2 cellular contexts compared by ENCODE assay signal in genomic region chr10:45466784-45467183, GRCh38.
TF ChIP-seq lines count a peak whose summit lies in the region.

No MANE protein-coding gene starts in this region.

TF ChIP-seq in WTC11, 78 proteins besides CTCF, POLR2A, EP300 and RAD21 (continued from another document and continues in another):
- TF ChIP-seq HMGXB4 (CRISPR knock-in tag; IDR thresholded peaks at IDR 0.05): no peak
- no peak for TF ChIP-seq FOXP1 (CRISPR knock-in tag; IDR thresholded peaks at IDR 0.05; ENCODE audit: borderline replicate concordance)
- no peak for TF ChIP-seq GTF2I (CRISPR knock-in tag; conservative IDR thresholded peaks at IDR 0.05)
- TF ChIP-seq MLX (CRISPR knock-in tag; IDR thresholded peaks at IDR 0.05): no peak
- TF ChIP-seq RORB (CRISPR knock-in tag; IDR thresholded peaks at IDR 0.05): no peak
- TF ChIP-seq, protein P1, sequence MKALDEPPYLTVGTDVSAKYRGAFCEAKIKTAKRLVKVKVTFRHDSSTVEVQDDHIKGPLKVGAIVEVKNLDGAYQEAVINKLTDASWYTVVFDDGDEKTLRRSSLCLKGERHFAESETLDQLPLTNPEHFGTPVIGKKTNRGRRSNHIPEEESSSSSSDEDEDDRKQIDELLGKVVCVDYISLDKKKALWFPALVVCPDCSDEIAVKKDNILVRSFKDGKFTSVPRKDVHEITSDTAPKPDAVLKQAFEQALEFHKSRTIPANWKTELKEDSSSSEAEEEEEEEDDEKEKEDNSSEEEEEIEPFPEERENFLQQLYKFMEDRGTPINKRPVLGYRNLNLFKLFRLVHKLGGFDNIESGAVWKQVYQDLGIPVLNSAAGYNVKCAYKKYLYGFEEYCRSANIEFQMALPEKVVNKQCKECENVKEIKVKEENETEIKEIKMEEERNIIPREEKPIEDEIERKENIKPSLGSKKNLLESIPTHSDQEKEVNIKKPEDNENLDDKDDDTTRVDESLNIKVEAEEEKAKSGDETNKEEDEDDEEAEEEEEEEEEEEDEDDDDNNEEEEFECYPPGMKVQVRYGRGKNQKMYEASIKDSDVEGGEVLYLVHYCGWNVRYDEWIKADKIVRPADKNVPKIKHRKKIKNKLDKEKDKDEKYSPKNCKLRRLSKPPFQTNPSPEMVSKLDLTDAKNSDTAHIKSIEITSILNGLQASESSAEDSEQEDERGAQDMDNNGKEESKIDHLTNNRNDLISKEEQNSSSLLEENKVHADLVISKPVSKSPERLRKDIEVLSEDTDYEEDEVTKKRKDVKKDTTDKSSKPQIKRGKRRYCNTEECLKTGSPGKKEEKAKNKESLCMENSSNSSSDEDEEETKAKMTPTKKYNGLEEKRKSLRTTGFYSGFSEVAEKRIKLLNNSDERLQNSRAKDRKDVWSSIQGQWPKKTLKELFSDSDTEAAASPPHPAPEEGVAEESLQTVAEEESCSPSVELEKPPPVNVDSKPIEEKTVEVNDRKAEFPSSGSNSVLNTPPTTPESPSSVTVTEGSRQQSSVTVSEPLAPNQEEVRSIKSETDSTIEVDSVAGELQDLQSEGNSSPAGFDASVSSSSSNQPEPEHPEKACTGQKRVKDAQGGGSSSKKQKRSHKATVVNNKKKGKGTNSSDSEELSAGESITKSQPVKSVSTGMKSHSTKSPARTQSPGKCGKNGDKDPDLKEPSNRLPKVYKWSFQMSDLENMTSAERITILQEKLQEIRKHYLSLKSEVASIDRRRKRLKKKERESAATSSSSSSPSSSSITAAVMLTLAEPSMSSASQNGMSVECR (CRISPR knock-in tag; IDR thresholded peaks at IDR 0.05; ENCODE audit: borderline replicate concordance): no peak
- TF ChIP-seq, protein P2, sequence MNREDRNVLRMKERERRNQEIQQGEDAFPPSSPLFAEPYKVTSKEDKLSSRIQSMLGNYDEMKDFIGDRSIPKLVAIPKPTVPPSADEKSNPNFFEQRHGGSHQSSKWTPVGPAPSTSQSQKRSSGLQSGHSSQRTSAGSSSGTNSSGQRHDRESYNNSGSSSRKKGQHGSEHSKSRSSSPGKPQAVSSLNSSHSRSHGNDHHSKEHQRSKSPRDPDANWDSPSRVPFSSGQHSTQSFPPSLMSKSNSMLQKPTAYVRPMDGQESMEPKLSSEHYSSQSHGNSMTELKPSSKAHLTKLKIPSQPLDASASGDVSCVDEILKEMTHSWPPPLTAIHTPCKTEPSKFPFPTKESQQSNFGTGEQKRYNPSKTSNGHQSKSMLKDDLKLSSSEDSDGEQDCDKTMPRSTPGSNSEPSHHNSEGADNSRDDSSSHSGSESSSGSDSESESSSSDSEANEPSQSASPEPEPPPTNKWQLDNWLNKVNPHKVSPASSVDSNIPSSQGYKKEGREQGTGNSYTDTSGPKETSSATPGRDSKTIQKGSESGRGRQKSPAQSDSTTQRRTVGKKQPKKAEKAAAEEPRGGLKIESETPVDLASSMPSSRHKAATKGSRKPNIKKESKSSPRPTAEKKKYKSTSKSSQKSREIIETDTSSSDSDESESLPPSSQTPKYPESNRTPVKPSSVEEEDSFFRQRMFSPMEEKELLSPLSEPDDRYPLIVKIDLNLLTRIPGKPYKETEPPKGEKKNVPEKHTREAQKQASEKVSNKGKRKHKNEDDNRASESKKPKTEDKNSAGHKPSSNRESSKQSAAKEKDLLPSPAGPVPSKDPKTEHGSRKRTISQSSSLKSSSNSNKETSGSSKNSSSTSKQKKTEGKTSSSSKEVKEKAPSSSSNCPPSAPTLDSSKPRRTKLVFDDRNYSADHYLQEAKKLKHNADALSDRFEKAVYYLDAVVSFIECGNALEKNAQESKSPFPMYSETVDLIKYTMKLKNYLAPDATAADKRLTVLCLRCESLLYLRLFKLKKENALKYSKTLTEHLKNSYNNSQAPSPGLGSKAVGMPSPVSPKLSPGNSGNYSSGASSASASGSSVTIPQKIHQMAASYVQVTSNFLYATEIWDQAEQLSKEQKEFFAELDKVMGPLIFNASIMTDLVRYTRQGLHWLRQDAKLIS (CRISPR knock-in tag; IDR thresholded peaks at IDR 0.05; ENCODE audit: borderline replicate concordance): no peak
- TF ChIP-seq ZNF317 (CRISPR knock-in tag; IDR thresholded peaks at IDR 0.05; ENCODE audit: borderline replicate concordance, low read depth): no peak
- no peak for TF ChIP-seq CREB1 (CRISPR knock-in tag; IDR thresholded peaks at IDR 0.05)
- no peak for TF ChIP-seq ATF6 (CRISPR knock-in tag; IDR thresholded peaks at IDR 0.05)

TF ChIP-seq in GM23338, 12 proteins besides CTCF, POLR2A, EP300 and RAD21 (continued from another document):
- TF ChIP-seq, protein P3, sequence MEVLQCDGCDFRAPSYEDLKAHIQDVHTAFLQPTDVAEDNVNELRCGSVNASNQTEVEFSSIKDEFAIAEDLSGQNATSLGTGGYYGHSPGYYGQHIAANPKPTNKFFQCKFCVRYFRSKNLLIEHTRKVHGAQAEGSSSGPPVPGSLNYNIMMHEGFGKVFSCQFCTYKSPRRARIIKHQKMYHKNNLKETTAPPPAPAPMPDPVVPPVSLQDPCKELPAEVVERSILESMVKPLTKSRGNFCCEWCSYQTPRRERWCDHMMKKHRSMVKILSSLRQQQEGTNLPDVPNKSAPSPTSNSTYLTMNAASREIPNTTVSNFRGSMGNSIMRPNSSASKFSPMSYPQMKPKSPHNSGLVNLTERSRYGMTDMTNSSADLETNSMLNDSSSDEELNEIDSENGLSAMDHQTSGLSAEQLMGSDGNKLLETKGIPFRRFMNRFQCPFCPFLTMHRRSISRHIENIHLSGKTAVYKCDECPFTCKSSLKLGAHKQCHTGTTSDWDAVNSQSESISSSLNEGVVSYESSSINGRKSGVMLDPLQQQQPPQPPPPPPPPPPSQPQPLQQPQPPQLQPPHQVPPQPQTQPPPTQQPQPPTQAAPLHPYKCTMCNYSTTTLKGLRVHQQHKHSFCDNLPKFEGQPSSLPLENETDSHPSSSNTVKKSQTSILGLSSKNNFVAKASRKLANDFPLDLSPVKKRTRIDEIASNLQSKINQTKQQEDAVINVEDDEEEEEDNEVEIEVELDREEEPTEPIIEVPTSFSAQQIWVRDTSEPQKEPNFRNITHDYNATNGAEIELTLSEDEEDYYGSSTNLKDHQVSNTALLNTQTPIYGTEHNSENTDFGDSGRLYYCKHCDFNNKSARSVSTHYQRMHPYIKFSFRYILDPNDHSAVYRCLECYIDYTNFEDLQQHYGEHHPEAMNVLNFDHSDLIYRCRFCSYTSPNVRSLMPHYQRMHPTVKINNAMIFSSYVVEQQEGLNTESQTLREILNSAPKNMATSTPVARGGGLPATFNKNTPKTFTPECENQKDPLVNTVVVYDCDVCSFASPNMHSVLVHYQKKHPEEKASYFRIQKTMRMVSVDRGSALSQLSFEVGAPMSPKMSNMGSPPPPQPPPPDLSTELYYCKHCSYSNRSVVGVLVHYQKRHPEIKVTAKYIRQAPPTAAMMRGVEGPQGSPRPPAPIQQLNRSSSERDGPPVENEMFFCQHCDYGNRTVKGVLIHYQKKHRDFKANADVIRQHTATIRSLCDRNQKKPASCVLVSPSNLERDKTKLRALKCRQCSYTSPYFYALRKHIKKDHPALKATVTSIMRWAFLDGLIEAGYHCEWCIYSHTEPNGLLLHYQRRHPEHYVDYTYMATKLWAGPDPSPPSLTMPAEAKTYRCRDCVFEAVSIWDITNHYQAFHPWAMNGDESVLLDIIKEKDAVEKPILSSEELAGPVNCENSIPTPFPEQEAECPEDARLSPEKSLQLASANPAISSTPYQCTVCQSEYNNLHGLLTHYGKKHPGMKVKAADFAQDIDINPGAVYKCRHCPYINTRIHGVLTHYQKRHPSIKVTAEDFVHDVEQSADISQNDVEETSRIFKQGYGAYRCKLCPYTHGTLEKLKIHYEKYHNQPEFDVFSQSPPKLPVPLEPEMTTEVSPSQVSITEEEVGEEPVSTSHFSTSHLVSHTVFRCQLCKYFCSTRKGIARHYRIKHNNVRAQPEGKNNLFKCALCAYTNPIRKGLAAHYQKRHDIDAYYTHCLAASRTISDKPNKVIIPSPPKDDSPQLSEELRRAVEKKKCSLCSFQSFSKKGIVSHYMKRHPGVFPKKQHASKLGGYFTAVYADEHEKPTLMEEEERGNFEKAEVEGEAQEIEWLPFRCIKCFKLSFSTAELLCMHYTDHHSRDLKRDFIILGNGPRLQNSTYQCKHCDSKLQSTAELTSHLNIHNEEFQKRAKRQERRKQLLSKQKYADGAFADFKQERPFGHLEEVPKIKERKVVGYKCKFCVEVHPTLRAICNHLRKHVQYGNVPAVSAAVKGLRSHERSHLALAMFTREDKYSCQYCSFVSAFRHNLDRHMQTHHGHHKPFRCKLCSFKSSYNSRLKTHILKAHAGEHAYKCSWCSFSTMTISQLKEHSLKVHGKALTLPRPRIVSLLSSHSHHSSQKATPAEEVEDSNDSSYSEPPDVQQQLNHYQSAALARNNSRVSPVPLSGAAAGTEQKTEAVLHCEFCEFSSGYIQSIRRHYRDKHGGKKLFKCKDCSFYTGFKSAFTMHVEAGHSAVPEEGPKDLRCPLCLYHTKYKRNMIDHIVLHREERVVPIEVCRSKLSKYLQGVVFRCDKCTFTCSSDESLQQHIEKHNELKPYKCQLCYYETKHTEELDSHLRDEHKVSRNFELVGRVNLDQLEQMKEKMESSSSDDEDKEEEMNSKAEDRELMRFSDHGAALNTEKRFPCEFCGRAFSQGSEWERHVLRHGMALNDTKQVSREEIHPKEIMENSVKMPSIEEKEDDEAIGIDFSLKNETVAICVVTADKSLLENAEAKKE (CRISPR knock-in tag; IDR thresholded peaks at IDR 0.05): no peak
- TF ChIP-seq EZH2phosphoT487 (IDR thresholded peaks at IDR 0.05; ENCODE audit: unreplicated experiment) (no peak), ZNF114 (CRISPR knock-in tag; IDR thresholded peaks at IDR 0.05) (no peak), NANOG (IDR thresholded peaks at IDR 0.05; ENCODE audit: borderline replicate concordance) (no peak), EZH2 (IDR thresholded peaks at IDR 0.05; ENCODE audit: low read depth, unreplicated experiment) (no peak), ZNF331 (CRISPR knock-in tag; IDR thresholded peaks at IDR 0.05; ENCODE audit: low read depth) (no peak), JUNB (IDR thresholded peaks at IDR 0.05; ENCODE audit: unreplicated experiment) (no peak), REST (IDR thresholded peaks at IDR 0.05; ENCODE audit: unreplicated experiment) (no peak), CREB1 (CRISPR knock-in tag; IDR thresholded peaks at IDR 0.05; ENCODE audit: low read depth) (no peak), POLR2AphosphoS5 (IDR thresholded peaks at IDR 0.05; ENCODE audit: low read depth) (no peak)
